Comparison of ENCODE assay signal across 27 cellular contexts in genomic region chr1:206600527-206600926, GRCh38. TPM values are rescaled to one million over a fixed set of nuclear protein-coding genes. Genes with fewer than 3 reads are reported as not detected.
"Had no signal": no experiment of that assay in that cellular context is flagged by ENCODE, and none has a peak within 500 bp of the region (broad histone marks: within the 10 kb centered on the region; RNA-seq: fewer than 3 reads in every experiment).

No MANE protein-coding gene starts in this region.

- H3K27me3 ChIP-seq: breast epithelium, foreskin keratinocyte, heart left ventricle, pancreas, right atrium auricular region, tibial nerve had no signal

- H3K27ac ChIP-seq: breast epithelium, foreskin keratinocyte, heart left ventricle, left ventricle myocardium inferior, pancreas, psoas muscle, right atrium auricular region, tibial nerve had no signal

- H3K4me3 Mint-ChIP-seq: activated T-cell treated with anti-CD3 and anti-CD28 coated beads, Interleukin-2, amount 50 U/mL, for 72 hours; dendritic cell treated with granulocyte-macrophage colony-stimulating factor and Interleukin-4, amounts not matched to agents 40 ng/mL and 50 ng/mL, for 4 days; endodermal cell; immature natural killer cell; nephron had no signal

- H3K4me1 Mint-ChIP-seq: immature natural killer cell, nephron had no signal

- DNase-seq: activated CD4-positive, alpha-beta T cell treated with anti-CD3 and anti-CD28 coated beads for 48 hours; activated CD4-positive, alpha-beta T cell treated with anti-CD3 and anti-CD28 coated beads, Interleukin-2, amount 50 U/mL, for 48 hours; activated CD4-positive, CD25-positive, alpha-beta regulatory T cell; activated naive CD4-positive, alpha-beta T cell; activated T-cell treated with anti-CD3 and anti-CD28 coated beads, Interleukin-2, amount 50 U/mL, for 72 hours; anterior cingulate cortex; central memory CD4-positive, alpha-beta T cell; endodermal cell; foreskin keratinocyte; heart left ventricle; hypothalamus; immature natural killer cell; kidney glomerular epithelial cell; left ventricle myocardium inferior; mucosa of descending colon; pancreas; psoas muscle; stimulated activated CD4-positive, alpha-beta T cell treated with anti-CD3 and anti-CD28 coated beads, Interleukin-15, amount 100 ng/mL, for 24 hours; stimulated activated CD4-positive, alpha-beta T cell treated with anti-CD3 and anti-CD28 coated beads, Interleukin-2, amount 100 ng/mL, for 24 hours; stimulated activated naive CD4-positive, alpha-beta T cell treated with Interleukin-2 at 50 U/mL for 16 hours; T-helper 1 cell had no signal

- H3K4me3 ChIP-seq: breast epithelium, heart left ventricle, left ventricle myocardium inferior, mucosa of descending colon, pancreas, psoas muscle, right atrium auricular region, tibial nerve had no signal

- H3K9me3 Mint-ChIP-seq: activated naive CD4-positive, alpha-beta T cell treated with anti-CD3 and anti-CD28 coated beads, Interleukin-2, amount 50 U/mL, for 72 hours; activated T-cell treated with anti-CD3 and anti-CD28 coated beads, Interleukin-2, amount 50 U/mL, for 72 hours; dendritic cell treated with granulocyte-macrophage colony-stimulating factor and Interleukin-4, amounts not matched to agents 40 ng/mL and 50 ng/mL, for 4 days; endodermal cell; immature natural killer cell; nephron had no signal

- H3K27me3 Mint-ChIP-seq: dendritic cell treated with granulocyte-macrophage colony-stimulating factor and Interleukin-4, amounts not matched to agents 40 ng/mL and 50 ng/mL, for 4 days had no signal

- H3K27ac Mint-ChIP-seq: dendritic cell treated with granulocyte-macrophage colony-stimulating factor and Interleukin-4, amounts not matched to agents 40 ng/mL and 50 ng/mL, for 4 days; endodermal cell; immature natural killer cell; nephron had no signal

- H3K9me3 ChIP-seq: breast epithelium, heart left ventricle, left ventricle myocardium inferior, mucosa of descending colon, pancreas, psoas muscle, right atrium auricular region, tibial nerve had no signal

- H3K4me1 ChIP-seq: breast epithelium, foreskin keratinocyte, heart left ventricle, left ventricle myocardium inferior, pancreas, psoas muscle, right atrium auricular region, tibial nerve had no signal

- FAIRE-seq: pancreas had no signal

RNA-seq across cellular contexts. Expression of gene DYRK3, which starts 34.8 kb away (rescaled TPM):
- polyA plus RNA-seq: immature natural killer cell had no signal
